In genomic region chr22:50719814-50720300, GRCh38 we compare ENCODE assay signal across 19 cellular contexts. TPM values are rescaled to one million over a fixed set of nuclear protein-coding genes. Genes with fewer than 3 reads are reported as not detected.
A peak's percentile ranks its signal among the peaks of the same experiment; 100 is the strongest.
DNase-seq lines count a peak whose midpoint lies in the region; ATAC-seq and TF ChIP-seq lines count a peak whose summit lies in the region.
"Had no signal": no experiment of that assay in that cellular context is flagged by ENCODE, and none has a peak within 500 bp of the region (broad histone marks: within the 10 kb centered on the region; RNA-seq: fewer than 3 reads in every experiment).

No MANE protein-coding gene starts in this region.

- no peaks in the 10 kb centered on the region for H3K4me1 Mint-ChIP-seq in endodermal cell
- peaks cover 12% of the 10 kb centered on the region for H3K4me1 Mint-ChIP-seq in stimulated activated memory B cell treated with anti-CD40 and anti-IgM and Interleukin-4, amounts not matched to agents 10 μg/mL and 1 μg/mL and 100 μg/mL, for 72 hours

- H3K27me3 Mint-ChIP-seq in endodermal cell (ENCODE audit: insufficient read depth): peaks cover 72% of the 10 kb centered on the region
- peaks cover 48% of the 10 kb centered on the region for H3K27me3 Mint-ChIP-seq in stimulated activated memory B cell treated with anti-CD40 and anti-IgM and Interleukin-4, amounts not matched to agents 10 μg/mL and 1 μg/mL and 100 μg/mL, for 72 hours

- H3K27ac Mint-ChIP-seq in endodermal cell: no peak overlapping the region
- H3K27ac Mint-ChIP-seq in stimulated activated memory B cell treated with anti-CD40 and anti-IgM and Interleukin-4, amounts not matched to agents 10 μg/mL and 1 μg/mL and 100 μg/mL, for 72 hours: no peak overlapping the region
- H3K27ac Mint-ChIP-seq: IgD-negative memory B cell had no signal

- H3K27me3 ChIP-seq in cardiac muscle cell (peaks cover 56% of the 10 kb centered on the region), heart right ventricle (peaks cover 0 to 29% (median 21%) of the 10 kb centered on the region in 7 donors), endodermal cell (ENCODE audit: control insufficient read depth, insufficient read depth, low read length, poor library complexity, severe bottlenecking) (peaks cover 54% of the 10 kb centered on the region), HAP-1 (ENCODE audit: low read depth) (no peaks in the 10 kb centered on the region)
- H3K27me3 ChIP-seq: BLaER1 treated with 17β-estradiol and CSF1 and Interleukin-3, amounts not matched to agents 10 nM and 100 nM had no signal

- H3K4me1 ChIP-seq in cardiac muscle cell (ENCODE audit: low read depth) (no peaks in the 10 kb centered on the region), heart right ventricle (peaks cover 0 to 42% (median 25%) of the 10 kb centered on the region in 9 donors), endodermal cell (ENCODE audit: control insufficient read depth, insufficient read depth, low read length) (no peaks in the 10 kb centered on the region), HAP-1 (peaks cover 5% of the 10 kb centered on the region)

- WGBS in heart right ventricle, 2 donors: 36 to 44% methylated on average over 25 to 40 of the region's 40 CpGs
- WGBS in endodermal cell (ENCODE audit: insufficient coverage in 1 of 2, insufficient read length in 1 of 2), 2 experiments: 22 to 43% methylated on average over 13 to 40 of the region's 40 CpGs

- intact Hi-C loops in heart right ventricle (cut with DNase I): no loop called here

- H3K9ac ChIP-seq in endodermal cell (ENCODE audit: extremely low read depth, low read length, poor library complexity, severe bottlenecking): no peak overlapping the region
- H3K9ac ChIP-seq: BLaER1 treated with 17β-estradiol and CSF1 and Interleukin-3, amounts not matched to agents 10 nM and 100 nM had no signal

- TF ChIP-seq CTCF in cardiac muscle cell (IDR thresholded peaks at IDR 0.05; ENCODE audit: low read depth, low read length) (no peak), heart right ventricle (IDR thresholded peaks at IDR 0.05) (no peak), endodermal cell (conservative IDR thresholded peaks at IDR 0.05) (no peak)

- H3K36me3 ChIP-seq in cardiac muscle cell: no peaks in the 10 kb centered on the region
- H3K36me3 ChIP-seq in heart right ventricle: peaks cover 0 to 78% (median 8%) of the 10 kb centered on the region in 9 donors
- peaks cover 3% of the 10 kb centered on the region for H3K36me3 ChIP-seq in endodermal cell (ENCODE audit: control insufficient read depth, insufficient read depth, low read length)
- no peaks in the 10 kb centered on the region for H3K36me3 ChIP-seq in HAP-1 (replicated peaks)

- in situ Hi-C loops in HAP-1 (cut with MboI; ENCODE audit: low sequenced_read_pairs): no loop called here

- peak in 1 of 2 donors; percentile 19 for DNase-seq in cardiac muscle cell (ENCODE audit: low read depth in 1 of 2, low spot score in 1 of 2)
- DNase-seq in heart right ventricle: no peak
- DNase-seq in endodermal cell: no peak
- DNase-seq in iPS-NIHi7 (ENCODE audit: extremely low spot score): peak; percentile 37
- DNase-seq in NCI-H1930 (lab: John Stamatoyannopoulos, UW): no peak
- no peak for DNase-seq in HAP-1 (ENCODE audit: low spot score in 2 of 2)
- DNase-seq in NCI-H774 (lab: John Stamatoyannopoulos, UW): no peak
- DNase-seq: 8988T, DMS 273 treated with DMSO at 0.1 percent for 48 hours, NCI-H1417 treated with DMSO at 0.1 percent for 48 hours, NCI-H2081 treated with DMSO at 0.1 percent for 48 hours, NCI-H345, NCI-H69, PC-9 had no signal

- peak overlapping the region; percentile 22 for H3K4me3 Mint-ChIP-seq in endodermal cell
- H3K4me3 Mint-ChIP-seq in stimulated activated memory B cell treated with anti-CD40 and anti-IgM and Interleukin-4, amounts not matched to agents 10 μg/mL and 1 μg/mL and 100 μg/mL, for 72 hours: no peak overlapping the region
- H3K4me3 Mint-ChIP-seq: IgD-negative memory B cell had no signal

- ATAC-seq in heart right ventricle: no peak
- peak; percentile 2 for ATAC-seq in stimulated activated memory B cell treated with anti-CD40 and anti-IgM and Interleukin-4, amounts not matched to agents 10 μg/mL and 1 μg/mL and 100 μg/mL, for 72 hours

- H3K9me3 ChIP-seq in cardiac muscle cell (ENCODE audit: low read depth) (no peaks in the 10 kb centered on the region), heart right ventricle (no peaks in the 10 kb centered on the region), endodermal cell (ENCODE audit: control insufficient read depth, low read length) (no peaks in the 10 kb centered on the region), HAP-1 (no peaks in the 10 kb centered on the region)
- H3K9me3 ChIP-seq: BLaER1 treated with 17β-estradiol and CSF1 and Interleukin-3, amounts not matched to agents 10 nM and 100 nM had no signal

- H3K27ac ChIP-seq in cardiac muscle cell (no peak overlapping the region), heart right ventricle (no peak overlapping the region), endodermal cell (ENCODE audit: low read depth, low read length) (no peak overlapping the region)
- H3K27ac ChIP-seq: BLaER1 treated with 17β-estradiol and CSF1 and Interleukin-3, amounts not matched to agents 10 nM and 100 nM; PC-9 had no signal

- H3K4me3 ChIP-seq in cardiac muscle cell: peak overlapping the region; percentile 13
- H3K4me3 ChIP-seq in heart right ventricle: no peak overlapping the region
- H3K4me3 ChIP-seq in endodermal cell (ENCODE audit: low read length): no peak overlapping the region
- H3K4me3 ChIP-seq in HAP-1: no peak overlapping the region
- H3K4me3 ChIP-seq: BLaER1 treated with 17β-estradiol and CSF1 and Interleukin-3, amounts not matched to agents 10 nM and 100 nM; PC-9 had no signal

- H3K9me3 Mint-ChIP-seq in endodermal cell: no peaks in the 10 kb centered on the region
- H3K9me3 Mint-ChIP-seq in stimulated activated memory B cell treated with anti-CD40 and anti-IgM and Interleukin-4, amounts not matched to agents 10 μg/mL and 1 μg/mL and 100 μg/mL, for 72 hours: no peaks in the 10 kb centered on the region
- H3K9me3 Mint-ChIP-seq: IgD-negative memory B cell had no signal

- H3K36me3 Mint-ChIP-seq in endodermal cell (ENCODE audit: low read depth): peaks cover 20% of the 10 kb centered on the region
- no peaks in the 10 kb centered on the region for H3K36me3 Mint-ChIP-seq in stimulated activated memory B cell treated with anti-CD40 and anti-IgM and Interleukin-4, amounts not matched to agents 10 μg/mL and 1 μg/mL and 100 μg/mL, for 72 hours
- H3K36me3 Mint-ChIP-seq: IgD-negative memory B cell had no signal

RNA-seq across cellular contexts. Expression of gene ACR, which starts 18.1 kb away (rescaled TPM):
- 0.07 and 0.77 TPM in 2 replicates for total RNA-seq in cardiac muscle cell
- not detected in 2 replicates for polyA plus RNA-seq in cardiac muscle cell
- 1 to 10 TPM in 1 of 10 donors, under 1 TPM in 8, not detected in 1; 0.28 to 1.1 (median 0.50) TPM for total RNA-seq in heart right ventricle
- under 1 TPM; 0.13 to 0.66 TPM for polyA plus RNA-seq in heart right ventricle
- total RNA-seq in endodermal cell: under 1 TPM in 1 of 2 donors, not detected in 1; 0.18 TPM
- polyA plus RNA-seq in endodermal cell (2013, experiment 1 of 2): 0.71 TPM
- polyA plus RNA-seq in endodermal cell (2013, experiment 2 of 2): not detected
- total RNA-seq: Daoy, LHCN-M2, PC-9 had no signal
- polyA plus RNA-seq: IgD-negative memory B cell had no signal

RNA-seq across cellular contexts. Expression of gene SHANK3, which starts 47.2 kb away (rescaled TPM):
- total RNA-seq in cardiac muscle cell (10.9 and 14.4 TPM in 2 replicates), heart right ventricle (10 to 100 TPM; 19.9 to 36.9 (median 24.7) TPM), endodermal cell (10 to 100 TPM in 1 of 2 donors, 1 to 10 TPM in 1; 9.4 to 11.1 TPM)
- polyA plus RNA-seq in cardiac muscle cell (3.3 and 4.1 TPM in 2 replicates), heart right ventricle (10 to 100 TPM; 14.3 to 59.8 TPM)
- 9.9 TPM for polyA plus RNA-seq in endodermal cell (2013, experiment 1 of 2)
- polyA plus RNA-seq in endodermal cell (2013, experiment 2 of 2): 9.9 TPM
- polyA plus RNA-seq: IgD-negative memory B cell had no signal
